ENCODE assay signal across 20 cellular contexts in the genomic region with DNA sequence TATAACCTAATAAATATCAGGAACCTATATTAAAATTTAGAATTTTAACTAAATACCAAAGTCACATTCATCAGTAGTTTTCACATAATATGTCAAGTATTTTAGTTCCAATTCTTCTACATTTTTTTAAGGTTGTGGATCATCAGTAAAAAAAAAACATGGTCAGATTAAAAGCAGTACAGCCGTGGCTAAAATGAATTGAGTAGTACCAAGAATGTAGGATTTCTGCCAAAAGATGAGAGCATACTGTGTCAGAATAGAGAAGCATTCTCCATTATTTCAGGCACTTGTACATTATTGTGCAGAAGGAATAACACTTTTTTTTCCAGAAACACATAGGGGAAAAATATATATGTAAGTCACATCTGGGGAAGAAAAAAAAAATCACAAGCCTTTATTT.
"Had no signal": no experiment of that assay in that cellular context is flagged by ENCODE, and none has a peak within 500 bp of the region (broad histone marks: within the 10 kb centered on the region; RNA-seq: fewer than 3 reads in every experiment).

No MANE protein-coding gene starts in this region.

- DNase-seq: activated CD4-positive, alpha-beta T cell treated with anti-CD3 and anti-CD28 coated beads for 1 hour; activated CD4-positive, alpha-beta T cell treated with anti-CD3 and anti-CD28 coated beads, Interleukin-2, amount 10 ng/mL, durations not matched to agents 24 days and 14 days; activated CD4-positive, alpha-beta T cell treated with anti-CD3 and anti-CD28 coated beads, Interleukin-2, amount 50 U/mL, for 48 hours; activated CD8-positive, alpha-beta memory T cell treated with anti-CD3 and anti-CD28 coated beads for 24 hours; activated gamma-delta T cell; activated naive CD4-positive, alpha-beta T cell treated with anti-CD3 and anti-CD28 coated beads for 36 hours; activated T-cell treated with anti-CD3 and anti-CD28 coated beads, Interleukin-2, amount 50 U/mL, for 4 hours; body of pancreas; NCI-H1092; NCI-H1417 treated with DMSO at 0.1 percent for 48 hours; NCI-H1694; NCI-H2029; NCI-H2107; NCI-H2171 treated with DMSO at 0.1 percent for 48 hours; NCI-H510A treated with DMSO at 0.1 percent for 48 hours; NCI-H69; Peyer's patch; Right ventricle myocardium superior; SJCRH30 had no signal

- ATAC-seq: activated T-cell treated with anti-CD3 and anti-CD28 coated beads, Interleukin-2, amount 50 U/mL, for 4 hours; body of pancreas; WTC11 had no signal
